ENCODE assay signal across 23 cellular contexts in genomic region chr6:43621836-43622180, GRCh38. TPM values are rescaled to one million over a fixed set of nuclear protein-coding genes. Genes with fewer than 3 reads are reported as not detected.
"Had no signal": no experiment of that assay in that cellular context is flagged by ENCODE, and none has a peak within 500 bp of the region (broad histone marks: within the 10 kb centered on the region; RNA-seq: fewer than 3 reads in every experiment).

No MANE protein-coding gene starts in this region.

- FAIRE-seq: bronchial epithelial cell, endometrium, TTC549 had no signal

- H3K9me3 Mint-ChIP-seq: activated T-helper 2 cell treated with anti-CD3 and anti-CD28 coated beads, Interferon-gamma antibody, Interleukin-2, Interleukin-4, amounts not matched to agents 10 μg/mL and 5 μg/mL and 100 μg/mL, durations not matched to agents 14 hours and 24 hours and 36 hours; dendritic cell treated with granulocyte-macrophage colony-stimulating factor and Interleukin-4, amounts not matched to agents 40 ng/mL and 50 ng/mL, for 4 days; neural crest cell; stimulated activated naive CD8-positive, alpha-beta T cell treated with anti-CD3 and anti-CD28 coated beads, Interleukin-15, amount 100 ng/mL, for 72 hours had no signal

- ATAC-seq: left cardiac atrium, mucosa of descending colon had no signal

- H3K4me3 Mint-ChIP-seq: activated naive CD8-positive, alpha-beta T cell; dendritic cell treated with granulocyte-macrophage colony-stimulating factor and Interleukin-4, amounts not matched to agents 40 ng/mL and 50 ng/mL, for 4 days; stimulated activated naive CD8-positive, alpha-beta T cell treated with anti-CD3 and anti-CD28 coated beads, Interleukin-15, amount 100 ng/mL, for 72 hours had no signal

- H3K27ac Mint-ChIP-seq: activated naive CD8-positive, alpha-beta T cell; activated T-helper 2 cell treated with anti-CD3 and anti-CD28 coated beads, Interferon-gamma antibody, Interleukin-2, Interleukin-4, amounts not matched to agents 10 μg/mL and 5 μg/mL and 100 μg/mL, durations not matched to agents 14 hours and 24 hours and 36 hours; dendritic cell treated with granulocyte-macrophage colony-stimulating factor and Interleukin-4, amounts not matched to agents 40 ng/mL and 50 ng/mL, for 4 days had no signal

- H3K27me3 Mint-ChIP-seq: activated naive CD8-positive, alpha-beta T cell; dendritic cell treated with granulocyte-macrophage colony-stimulating factor and Interleukin-4, amounts not matched to agents 40 ng/mL and 50 ng/mL, for 4 days; stimulated activated naive CD8-positive, alpha-beta T cell treated with anti-CD3 and anti-CD28 coated beads, Interleukin-15, amount 100 ng/mL, for 72 hours had no signal

- DNase-seq: activated CD4-positive, CD25-positive, alpha-beta regulatory T cell treated with anti-CD3 and anti-CD28 coated beads, Interleukin-2, amount 50 U/mL, for 72 hours; activated naive CD4-positive, alpha-beta T cell; amniotic stem cell; cerebellar nuclear complex; effector CD4-positive, alpha-beta T cell; erythroblast; foreskin fibroblast; heart right ventricle; islet precursor cell; left cardiac atrium; mucosa of descending colon; right lobe of liver; stimulated activated CD4-positive, alpha-beta T cell treated with anti-CD3 and anti-CD28 coated beads, Interleukin-1b, Interleukin-23, amount 100 ng/mL, for 48 hours; stimulated activated naive CD8-positive, alpha-beta T cell treated with anti-CD3 and anti-CD28 coated beads, Interleukin-15, amount 100 ng/mL, for 72 hours; tibial artery; WERI-Rb-1 had no signal

RNA-seq across cellular contexts. Expression of gene RSPH9, which starts 23.0 kb away (rescaled TPM):
- total RNA-seq: activated T-helper 2 cell treated with anti-CD3 and anti-CD28 coated beads, Interferon-gamma antibody, Interleukin-2, Interleukin-4, amounts not matched to agents 10 μg/mL and 5 μg/mL and 100 μg/mL, durations not matched to agents 14 hours and 24 hours and 36 hours; right lobe of liver had no signal
